11 cellular contexts compared by ENCODE assay signal in genomic region chr6:134551245-134551960, GRCh38.
DNase-seq lines count a peak whose midpoint lies in the region; TF ChIP-seq lines count a peak whose summit lies in the region.
"Had no signal": no experiment of that assay in that cellular context is flagged by ENCODE, and none has a peak within 500 bp of the region (broad histone marks: within the 10 kb centered on the region; RNA-seq: fewer than 3 reads in every experiment).

No MANE protein-coding gene starts in this region.

- peaks cover 0 to 17% (median 0%) of the 10 kb centered on the region in 4 donors for H3K4me1 ChIP-seq in tibial nerve

- no peaks in the 10 kb centered on the region for H3K27me3 ChIP-seq in tibial nerve

- TF ChIP-seq CTCF in astrocyte of the cerebellum (IDR thresholded peaks at IDR 0.05; ENCODE audit: low read depth, low read length, missing control alignments) (no peak), GM13977 (IDR thresholded peaks at IDR 0.05; ENCODE audit: extremely low read depth, insufficient read depth, missing control alignments) (no peak), tibial nerve (IDR thresholded peaks at IDR 0.05) (no peak)

- H3K27ac ChIP-seq in substantia nigra (ENCODE audit: low read depth, low read length, poor library complexity, severe bottlenecking) (peak overlapping the region; percentile 2), tibial nerve (peak overlapping the region in 1 of 4 donors; percentile 24)

- no peak for TF ChIP-seq EP300 in tibial nerve (IDR thresholded peaks at IDR 0.05)

- in situ Hi-C loops in astrocyte of the cerebellum (cut with HindIII; ENCODE audit: low sequenced_read_pairs) (no loop called here), GM13977 (cut with MboI; ENCODE audit: low pct_unique_long_range_greater_than_20kb, low sequenced_read_pairs, unreplicated experiment) (no loop called here)

- peak; percentile 92 for DNase-seq in HS-27A (ENCODE audit: low read depth)
- DNase-seq in astrocyte of the cerebellum (ENCODE audit: low read depth), result peak; percentile 59
- DNase-seq in iris pigment epithelial cell (ENCODE audit: low read depth), result peak; percentile 88
- peak in 1 of 49 donors; percentile 11 for DNase-seq in substantia nigra (lab: John Stamatoyannopoulos, UW)
- no peak for DNase-seq in GM13977 (ENCODE audit: low spot score)
- DNase-seq in tibial nerve (ENCODE audit: low spot score in 2 of 2), result no peak
- no peak for DNase-seq in NCI-H69 (lab: John Stamatoyannopoulos, UW)
- DNase-seq: activated CD4-positive, alpha-beta T cell treated with anti-CD3 and anti-CD28 coated beads, Interleukin-2, amount 10 ng/mL, durations not matched to agents 24 days and 14 days; activated naive CD4-positive, alpha-beta T cell treated with anti-CD3 and anti-CD28 coated beads for 36 hours; effector memory CD8-positive, alpha-beta T cell; NCI-H2171 had no signal

- H3K4me3 ChIP-seq in astrocyte of the cerebellum (ENCODE audit: low read depth, low read length) (no peak overlapping the region), tibial nerve (no peak overlapping the region)

- no peaks in the 10 kb centered on the region for H3K36me3 ChIP-seq in tibial nerve

- TF ChIP-seq POLR2A in tibial nerve (IDR thresholded peaks at IDR 0.05), result no peak

- H3K9me3 ChIP-seq in tibial nerve, result no peaks in the 10 kb centered on the region

- WGBS in tibial nerve, 2 donors, result 42 to 51% methylated on average over 6 of the region's 6 CpGs

Comparison
In these comparisons a context has a peak if more than half of its experiments do, and no peak if none do; other contexts are left out.
1. DNase-seq: peak in HS-27A (single experiment), astrocyte of the cerebellum (single experiment) and iris pigment epithelial cell (single experiment); none in GM13977 (single experiment), tibial nerve (0 of 2) and NCI-H69 (single experiment).